Comparison of ENCODE assay signal across 9 cellular contexts in the genomic region with DNA sequence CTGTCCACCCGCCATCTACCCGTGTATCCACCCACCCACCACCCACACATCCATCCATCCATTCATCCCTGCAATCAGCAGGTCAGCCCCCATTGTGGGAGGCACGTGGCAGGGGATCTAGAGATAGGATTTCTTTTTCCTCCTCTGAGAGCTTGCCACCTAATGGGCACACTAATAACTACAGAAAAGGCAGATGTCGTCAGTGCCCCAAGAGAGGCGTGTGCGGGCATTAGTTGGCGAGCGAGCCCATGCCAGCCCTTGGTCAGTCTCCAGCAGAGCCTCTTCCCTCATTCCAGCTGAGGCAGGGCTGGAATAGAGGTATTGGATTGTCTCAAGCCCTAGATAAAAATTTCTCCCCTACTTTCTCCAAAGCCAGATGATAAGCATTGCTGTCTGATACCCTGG. TPM values are rescaled to one million over a fixed set of nuclear protein-coding genes. Genes with fewer than 3 reads are reported as not detected.
DNase-seq lines count a peak whose midpoint lies in the region; ATAC-seq, FAIRE-seq and TF ChIP-seq lines count a peak whose summit lies in the region.
"Had no signal": no experiment of that assay in that cellular context is flagged by ENCODE, and none has a peak within 500 bp of the region (broad histone marks: within the 10 kb centered on the region; RNA-seq: fewer than 3 reads in every experiment).

No MANE protein-coding gene starts in this region.

- H3K4me3 ChIP-seq in heart left ventricle, result no peak overlapping the region
- no peak overlapping the region for H3K4me3 ChIP-seq in tibial artery

- H3K36me3 ChIP-seq in heart left ventricle (no peaks in the 10 kb centered on the region), tibial artery (no peaks in the 10 kb centered on the region)

- H3K4me1 ChIP-seq in heart left ventricle, result peaks cover 0 to 100% (median 80%) of the 10 kb centered on the region in 12 donors
- H3K4me1 ChIP-seq in tibial artery, result peaks cover 0 to 83% (median 68%) of the 10 kb centered on the region in 4 donors

- DNase-seq in NOMO-1 treated with DMSO at 0.1 percent for 48 hours (lab: John Stamatoyannopoulos, UW; ENCODE audit: unreplicated experiment), result peak; percentile 4
- no peak for DNase-seq in NOMO-1 (lab: John Stamatoyannopoulos, UW; ENCODE audit: unreplicated experiment in 2 of 2)
- peak; percentile 59 for DNase-seq in RKO (ENCODE audit: low spot score)
- DNase-seq in heart left ventricle, result peak in 2 of 5 donors; percentile 53 to 67
- DNase-seq in tibial artery, result no peak
- no peak for DNase-seq in RCC 7860 (ENCODE audit: low spot score)
- DNase-seq in activated CD4-positive, alpha-beta T cell treated with anti-CD3 and anti-CD28 coated beads for 48 hours, result no peak

- no peak for TF ChIP-seq POLR2A in heart left ventricle (IDR thresholded peaks at IDR 0.05)

- TF ChIP-seq CTCF in heart left ventricle (IDR thresholded peaks at IDR 0.05) (peak in 9 of 12 donors; percentile 16 to 47 (median 26)), tibial artery (IDR thresholded peaks at IDR 0.05) (peak; percentile 29 to 44)

- no peaks in the 10 kb centered on the region for H3K9me3 ChIP-seq in heart left ventricle
- no peaks in the 10 kb centered on the region for H3K9me3 ChIP-seq in tibial artery
- H3K9me3 ChIP-seq: Caco-2 had no signal

- H3K27ac ChIP-seq in heart left ventricle (peak overlapping the region in 11 of 12 donors; percentile 33 to 100 (median 92)), tibial artery (peak overlapping the region in 1 of 2 donors; percentile 56)

- intact Hi-C loops in heart left ventricle (cut with DNase I), result loop anchor here in 1 of 10 donors (2.0 kb wide), 1 partner anchor 15 kb away; no protein-coding TSS in a partner anchor
- intact Hi-C loops in tibial artery (cut with DNase I; ENCODE audit: low total_unique reads), result no loop called here

- FAIRE-seq in RCC 7860 (lab: Jason Lieb, UNC), result no peak

- ATAC-seq in heart left ventricle (peak in 3 of 4 donors; percentile 8 to 27 (median 9)), GM21723 (IDR thresholded peaks at IDR 0.05; ENCODE audit: unreplicated experiment) (no peak)

- 43 to 53% (median 45%) methylated on average over 8 of the region's 8 CpGs for WGBS in heart left ventricle, 4 donors

- H3K27me3 ChIP-seq in heart left ventricle (peaks cover 0 to 4% (median 0%) of the 10 kb centered on the region in 9 donors), tibial artery (no peaks in the 10 kb centered on the region)

RNA-seq across cellular contexts. Expression of gene USP2, which starts 9.7 kb away (rescaled TPM):
- total RNA-seq in heart left ventricle, result 100 to 1,000 TPM in 7 of 9 donors, 10 to 100 TPM in 2; 53.7 to 138 (median 108) TPM
- 10 to 100 TPM; 62.3 to 79.9 TPM for polyA plus RNA-seq in heart left ventricle

RNA-seq across cellular contexts. Expression of gene MFRP, which starts 25.3 kb away (rescaled TPM):
- not detected for total RNA-seq in heart left ventricle
- under 1 TPM in 1 of 2 donors, not detected in 1; 0.04 TPM for polyA plus RNA-seq in heart left ventricle
- total RNA-seq: Caco-2 had no signal

RNA-seq across cellular contexts. Expression of gene C1QTNF5, which starts 31.1 kb away (rescaled TPM):
- 10 to 100 TPM; 12.9 to 47.1 (median 19.8) TPM for total RNA-seq in heart left ventricle
- 10 to 100 TPM; 20.0 to 23.9 TPM for polyA plus RNA-seq in heart left ventricle

RNA-seq across cellular contexts. Expression of gene RNF26, which starts 37.5 kb away (rescaled TPM):
- 10 to 100 TPM in 8 of 9 donors, 1 to 10 TPM in 1; 8.1 to 22.4 (median 11.8) TPM for total RNA-seq in heart left ventricle
- 10 to 100 TPM in 1 of 2 donors, 1 to 10 TPM in 1; 6.2 to 17.6 TPM for polyA plus RNA-seq in heart left ventricle

RNA-seq across cellular contexts. Expression of gene THY1, which starts 51.2 kb away (rescaled TPM):
- total RNA-seq in heart left ventricle, result 10 to 100 TPM in 2 of 9 donors, 1 to 10 TPM in 6, not detected in 1; 1.1 to 57.8 (median 5.8) TPM
- polyA plus RNA-seq in heart left ventricle, result 10 to 100 TPM in 1 of 2 donors, under 1 TPM in 1; 0.80 to 16.7 TPM
- total RNA-seq: Caco-2 had no signal

Comparison
In these comparisons a context has a peak if more than half of its experiments do, and no peak if none do; other contexts are left out.
1. DNase-seq: peak in NOMO-1 treated with DMSO at 0.1 percent for 48 hours (single experiment) and RKO (single experiment); none in NOMO-1 (0 of 2), tibial artery (0 of 2), RCC 7860 (single experiment) and activated CD4-positive, alpha-beta T cell treated with anti-CD3 and anti-CD28 coated beads for 48 hours (single experiment).